ENCODE assay signal across 3 cellular contexts in the genomic region with DNA sequence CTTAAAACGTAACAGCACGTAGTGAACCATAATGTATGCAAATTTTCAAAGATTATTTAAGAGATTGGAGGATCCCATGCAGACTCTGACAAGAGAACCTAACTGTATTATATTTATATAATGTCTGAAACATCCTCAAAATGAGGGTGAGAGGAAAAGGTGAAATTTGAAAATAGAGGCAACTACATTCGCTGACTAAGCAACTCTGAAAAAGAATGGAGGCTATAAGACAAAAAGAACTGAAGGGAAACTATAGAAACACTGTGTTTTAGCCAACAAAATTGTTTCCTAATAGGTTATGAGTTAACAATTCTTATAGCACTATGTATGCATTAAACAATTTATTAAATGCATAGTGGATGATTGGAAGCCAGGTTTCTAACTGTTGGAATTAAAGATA.
TF ChIP-seq lines count a peak whose summit lies in the region.

No MANE protein-coding gene starts in this region.

TF ChIP-seq in A549, 52 proteins besides CTCF, POLR2A, EP300 and RAD21:
- TF ChIP-seq, protein P1, sequence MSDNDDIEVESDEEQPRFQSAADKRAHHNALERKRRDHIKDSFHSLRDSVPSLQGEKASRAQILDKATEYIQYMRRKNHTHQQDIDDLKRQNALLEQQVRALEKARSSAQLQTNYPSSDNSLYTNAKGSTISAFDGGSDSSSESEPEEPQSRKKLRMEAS (IDR thresholded peaks at IDR 0.05): no peak
- TF ChIP-seq HOXA7 (CRISPR knock-in tag; IDR thresholded peaks at IDR 0.05) (no peak), MAFK (IDR thresholded peaks at IDR 0.05; ENCODE audit: partially characterized antibody) (peak; percentile 21), SREBF2 (IDR thresholded peaks at IDR 0.05) (no peak), NPAS2 (CRISPR knock-in tag; IDR thresholded peaks at IDR 0.05; ENCODE audit: borderline replicate concordance) (no peak)
- TF ChIP-seq, protein P2, sequence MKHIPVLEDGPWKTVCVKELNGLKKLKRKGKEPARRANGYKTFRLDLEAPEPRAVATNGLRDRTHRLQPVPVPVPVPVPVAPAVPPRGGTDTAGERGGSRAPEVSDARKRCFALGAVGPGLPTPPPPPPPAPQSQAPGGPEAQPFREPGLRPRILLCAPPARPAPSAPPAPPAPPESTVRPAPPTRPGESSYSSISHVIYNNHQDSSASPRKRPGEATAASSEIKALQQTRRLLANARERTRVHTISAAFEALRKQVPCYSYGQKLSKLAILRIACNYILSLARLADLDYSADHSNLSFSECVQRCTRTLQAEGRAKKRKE (CRISPR knock-in tag; IDR thresholded peaks at IDR 0.05; ENCODE audit: low read depth): no peak

TF ChIP-seq in IMR-90, 13 proteins besides CTCF, POLR2A, EP300 and RAD21:
- TF ChIP-seq, protein P3, sequence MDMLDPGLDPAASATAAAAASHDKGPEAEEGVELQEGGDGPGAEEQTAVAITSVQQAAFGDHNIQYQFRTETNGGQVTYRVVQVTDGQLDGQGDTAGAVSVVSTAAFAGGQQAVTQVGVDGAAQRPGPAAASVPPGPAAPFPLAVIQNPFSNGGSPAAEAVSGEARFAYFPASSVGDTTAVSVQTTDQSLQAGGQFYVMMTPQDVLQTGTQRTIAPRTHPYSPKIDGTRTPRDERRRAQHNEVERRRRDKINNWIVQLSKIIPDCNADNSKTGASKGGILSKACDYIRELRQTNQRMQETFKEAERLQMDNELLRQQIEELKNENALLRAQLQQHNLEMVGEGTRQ (IDR thresholded peaks at IDR 0.05; ENCODE audit: low read depth, low read length): no peak
- peak; percentile 76 for TF ChIP-seq MAFK (IDR thresholded peaks at IDR 0.05; ENCODE audit: low read depth, low read length)

TF ChIP-seq in H1, 55 proteins besides CTCF, POLR2A, EP300 and RAD21:
- TF ChIP-seq, protein P1 (IDR thresholded peaks at IDR 0.05): no peak
- TF ChIP-seq MAFK (IDR thresholded peaks at IDR 0.05; ENCODE audit: low read depth, low read length) (peak; percentile 56; the same call in 1 of the 2 replicates), RBBP5 (IDR thresholded peaks at IDR 0.05; ENCODE audit: borderline replicate concordance, low read depth, low read length) (no peak), SIX5 (IDR thresholded peaks at IDR 0.05; ENCODE audit: low read depth, low read length) (no peak), TEAD4 (IDR thresholded peaks at IDR 0.05; ENCODE audit: low read depth, low read length) (no peak), CHD7 (IDR thresholded peaks at IDR 0.05; ENCODE audit: insufficient replicate concordance, low read length) (no peak), EGR1 (IDR thresholded peaks at IDR 0.05; ENCODE audit: borderline replicate concordance, low read depth, low read length) (no peak), POU5F1 (IDR thresholded peaks at IDR 0.05; ENCODE audit: low read depth, low read length) (no peak)
